Comparison of ENCODE assay signal across 10 cellular contexts in genomic region chr9:132942541-132943182, GRCh38. TPM values are rescaled to one million over a fixed set of nuclear protein-coding genes. Genes with fewer than 3 reads are reported as not detected.
DNase-seq lines count a peak whose midpoint lies in the region; ATAC-seq and TF ChIP-seq lines count a peak whose summit lies in the region.
"Had no signal": no experiment of that assay in that cellular context is flagged by ENCODE, and none has a peak within 500 bp of the region (broad histone marks: within the 10 kb centered on the region; RNA-seq: fewer than 3 reads in every experiment).

No MANE protein-coding gene starts in this region.

- DNase-seq in left ventricle myocardium inferior: no peak
- no peak for DNase-seq in cardiac septum (ENCODE audit: low spot score)
- DNase-seq in T-cell: no peak
- peak; percentile 71 for DNase-seq in germinal center (ENCODE audit: low spot score)
- DNase-seq in type B pancreatic cell (ENCODE audit: extremely low spot score, unreplicated experiment): no peak
- DNase-seq in COLO668 (lab: John Stamatoyannopoulos, UW; ENCODE audit: unreplicated experiment): no peak
- DNase-seq in mesenteric fat pad (ENCODE audit: low spot score): no peak

- no peaks in the 10 kb centered on the region for H3K36me3 ChIP-seq in left ventricle myocardium inferior
- H3K36me3 ChIP-seq: right atrium auricular region had no signal

- H3K4me1 ChIP-seq in left ventricle myocardium inferior: peaks cover 88% of the 10 kb centered on the region

- ATAC-seq in T-cell (replicated peaks in 1 of 4): no peak
- no peak for ATAC-seq in GM19324 (IDR thresholded peaks at IDR 0.05; ENCODE audit: low FRiP score, unreplicated experiment)
- ATAC-seq: Panc1 had no signal

- intact Hi-C loops in left ventricle myocardium inferior (cut with micrococcal nuclease) (no loop called here), cardiac septum (cut with DNase I) (no loop called here)

- POLR2A ChIA-PET in T-cell (lab: Charles Lee): interaction anchor here in 1 of 2 donors (0.7 kb wide), 1 partner anchor 125 kb away, joined by 4 read pairs; no protein-coding TSS in a partner anchor

- TF ChIP-seq CTCF in left ventricle myocardium inferior (IDR thresholded peaks at IDR 0.05; ENCODE audit: borderline replicate concordance) (no peak), type B pancreatic cell (conservative IDR thresholded peaks at IDR 0.05) (no peak)

- peaks cover 38 to 42% (median 41%) of the 10 kb centered on the region in 3 donors for H3K4me1 Mint-ChIP-seq in T-cell
- peaks cover 31% of the 10 kb centered on the region for H3K4me1 Mint-ChIP-seq in type B pancreatic cell (ENCODE audit: unreplicated experiment)

- H3K27me3 ChIP-seq in left ventricle myocardium inferior (ENCODE audit: low read depth): no peaks in the 10 kb centered on the region
- H3K27me3 ChIP-seq: right atrium auricular region had no signal

- H3K27me3 Mint-ChIP-seq in T-cell (no peaks in the 10 kb centered on the region), type B pancreatic cell (no peaks in the 10 kb centered on the region)

- H3K27ac ChIP-seq in left ventricle myocardium inferior (replicated peaks): peak overlapping the region; percentile 63
- H3K27ac ChIP-seq: right atrium auricular region had no signal

- CTCF ChIA-PET in T-cell (lab: Charles Lee): interaction anchor here (0.5 to 3.0 kb wide), 3 partner anchors 32 to 45 kb away, joined by 3 to 14 read pairs (median 4); no protein-coding TSS in a partner anchor

- H3K36me3 Mint-ChIP-seq in T-cell (no peaks in the 10 kb centered on the region), type B pancreatic cell (no peaks in the 10 kb centered on the region)

- H3K9me3 Mint-ChIP-seq in T-cell (peaks cover 0 to 3% (median 0%) of the 10 kb centered on the region in 3 donors), type B pancreatic cell (no peaks in the 10 kb centered on the region)

- peak overlapping the region; percentile 100 for H3K4me3 ChIP-seq in left ventricle myocardium inferior

- H3K4me3 Mint-ChIP-seq in T-cell (peak overlapping the region; percentile 94 to 97 (median 95)), type B pancreatic cell (peak overlapping the region; percentile 99)

- H3K9me3 ChIP-seq in left ventricle myocardium inferior (replicated peaks): no peaks in the 10 kb centered on the region
- H3K9me3 ChIP-seq: right atrium auricular region had no signal

- peak overlapping the region in 1 of 2 donors; percentile 22 for H3K27ac Mint-ChIP-seq in T-cell
- H3K27ac Mint-ChIP-seq in type B pancreatic cell: peak overlapping the region; percentile 22

RNA-seq across cellular contexts. Expression of gene TSC1, which starts 1.8 kb away (rescaled TPM):
- 52.8 TPM for total RNA-seq in left ventricle myocardium inferior
- total RNA-seq in cardiac septum: 52.7 TPM
- total RNA-seq in T-cell: 10 to 100 TPM; 56.4 to 70.4 (median 59.8) TPM
- 46.0 and 58.9 TPM in 2 replicates for total RNA-seq in type B pancreatic cell (ENCODE audit: low replicate concordance)
- total RNA-seq in mesenteric fat pad: 36.3 TPM

RNA-seq across cellular contexts. Expression of gene GFI1B, which starts 35.8 kb away (rescaled TPM):
- total RNA-seq in left ventricle myocardium inferior (0.27 TPM), cardiac septum (not detected), T-cell (under 1 TPM in 4 of 5 donors, not detected in 1; 0.18 to 0.67 (median 0.37) TPM), type B pancreatic cell (ENCODE audit: low replicate concordance) (0.45 TPM in 1 of 2 replicates, not detected in the other), mesenteric fat pad (not detected)
